Comparison of ENCODE assay signal across 8 cellular contexts in the genomic region with DNA sequence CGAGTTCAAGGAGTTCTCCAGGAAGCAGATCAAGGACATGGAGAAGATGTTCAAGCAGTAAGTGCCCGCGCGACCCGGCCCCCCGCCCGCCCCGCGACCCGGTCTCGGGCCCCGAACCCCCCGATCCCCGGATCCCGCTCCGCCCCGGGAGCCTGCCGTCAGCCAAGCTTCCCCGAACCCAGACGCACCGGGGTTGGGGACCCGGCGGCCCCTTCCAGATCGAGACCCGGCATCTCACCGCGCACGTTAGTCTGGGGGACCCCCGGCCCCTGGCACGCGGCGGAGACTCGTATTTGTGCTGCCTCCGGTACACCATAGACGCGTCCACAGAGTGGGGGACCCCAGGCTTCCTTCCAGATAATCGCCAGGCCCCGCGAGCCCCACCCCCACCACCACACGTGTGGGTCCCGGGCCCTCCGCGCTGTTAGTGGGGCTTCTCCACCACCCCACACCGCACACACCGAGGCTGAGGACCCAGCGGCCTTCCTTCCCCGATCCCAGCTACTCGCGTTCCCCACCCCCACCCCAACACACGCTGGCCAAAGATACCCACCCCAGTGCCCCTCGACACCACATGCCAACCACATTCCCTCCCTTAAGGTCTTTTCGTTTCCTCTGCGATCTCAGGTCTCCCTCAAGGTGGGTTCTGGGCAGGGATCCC. TPM values are rescaled to one million over a fixed set of nuclear protein-coding genes. Genes with fewer than 3 reads are reported as not detected.
DNase-seq lines count a peak whose midpoint lies in the region; ATAC-seq and TF ChIP-seq lines count a peak whose summit lies in the region.

No MANE protein-coding gene starts in this region.

- peak overlapping the region; percentile 94 to 99 (median 99) for H3K4me2 ChIP-seq in BLaER1 treated with 17β-estradiol and CSF1 and Interleukin-3, amounts not matched to agents 10 nM and 100 nM
- H3K4me2 ChIP-seq in mesenchymal stem cell (ENCODE audit: low read length, poor library complexity, severe bottlenecking), result peak overlapping the region; percentile 92

- in situ Hi-C loops in astrocyte of the spinal cord (cut with HindIII; ENCODE audit: low sequenced_read_pairs), result loop anchor here (10.0 kb wide), 1 partner anchor 86 kb away; no protein-coding TSS in a partner anchor

- H4K91ac ChIP-seq in mesenchymal stem cell (ENCODE audit: low read length), result peak overlapping the region; percentile 64

- peak overlapping the region; percentile 78 to 92 for H3K14ac ChIP-seq in mesenchymal stem cell (ENCODE audit: low read length in 2 of 2)

- 4% methylated on average over 52 of the region's 53 CpGs for WGBS in mesenchymal stem cell

- H2AFZ ChIP-seq in mesenchymal stem cell (ENCODE audit: low read depth, low read length), result peak overlapping the region; percentile 96

- H3K79me1 ChIP-seq in mesenchymal stem cell (replicated peaks; ENCODE audit: low read length, poor library complexity, severe bottlenecking), result peaks cover 32% of the 10 kb centered on the region

- H3K9ac ChIP-seq in BLaER1 treated with 17β-estradiol and CSF1 and Interleukin-3, amounts not matched to agents 10 nM and 100 nM, result peak overlapping the region; percentile 91 to 100 (median 97)
- peak overlapping the region; percentile 92 for H3K9ac ChIP-seq in mesenchymal stem cell (ENCODE audit: low read length)

- peak overlapping the region; percentile 83 to 99 (median 93) for H3K27ac ChIP-seq in BLaER1 treated with 17β-estradiol and CSF1 and Interleukin-3, amounts not matched to agents 10 nM and 100 nM
- H3K27ac ChIP-seq in mesenchymal stem cell (ENCODE audit: low read length, poor library complexity, severe bottlenecking) (no peak overlapping the region), vagina (peak overlapping the region; percentile 93)

- peak overlapping the region; percentile 85 to 98 for H3K18ac ChIP-seq in mesenchymal stem cell (ENCODE audit: low read depth in 1 of 2, low read length in 2 of 2)

- H3K27me3 ChIP-seq in BLaER1 treated with 17β-estradiol and CSF1 and Interleukin-3, amounts not matched to agents 10 nM and 100 nM, result peaks cover 0 to 17% (median 8%) of the 10 kb centered on the region in 11 experiments; a peak in 8 of 22 replicates
- H3K27me3 ChIP-seq in mesenchymal stem cell (ENCODE audit: control insufficient read depth in 1 of 2, insufficient read depth in 1 of 2, low read length in 2 of 2), result peaks cover 0 to 7% of the 10 kb centered on the region in 2 experiments
- no peaks in the 10 kb centered on the region for H3K27me3 ChIP-seq in vagina

- H3K4me3 ChIP-seq in BLaER1 treated with 17β-estradiol and CSF1 and Interleukin-3, amounts not matched to agents 10 nM and 100 nM, result peak overlapping the region; percentile 73 to 99 (median 94)
- H3K4me3 ChIP-seq in astrocyte of the spinal cord (ENCODE audit: low read depth, low read length) (peak overlapping the region; percentile 84), mesenchymal stem cell (ENCODE audit: insufficient read depth in 1 of 2, low read depth in 1 of 2, low read length in 2 of 2) (peak overlapping the region; percentile 84 to 91), vagina (peak overlapping the region; percentile 69 to 81)

- no peak for TF ChIP-seq POLR2A in vagina (IDR thresholded peaks at IDR 0.05)

- peaks cover 30 to 46% (median 38%) of the 10 kb centered on the region in 11 experiments; a peak in 21 of 22 replicates for H4K20me1 ChIP-seq in BLaER1 treated with 17β-estradiol and CSF1 and Interleukin-3, amounts not matched to agents 10 nM and 100 nM

- H2BK120ac ChIP-seq in mesenchymal stem cell (ENCODE audit: low read depth, low read length), result peak overlapping the region; percentile 64

- H3K23ac ChIP-seq in mesenchymal stem cell (ENCODE audit: low read length in 2 of 2), result peak overlapping the region in 1 of 2 experiments; percentile 81

- DNase-seq in astrocyte of the spinal cord (ENCODE audit: low read depth, low spot score) (no peak), mesenchymal stem cell (no peak), vagina (ENCODE audit: extremely low spot score in 2 of 2) (no peak), NCI-H446 treated with DMSO at 0.1 percent for 48 hours (lab: John Stamatoyannopoulos, UW) (no peak)

- H2BK12ac ChIP-seq in mesenchymal stem cell (ENCODE audit: low read length in 2 of 2), result peak overlapping the region in 1 of 2 experiments; percentile 60

- H3K4me1 ChIP-seq in BLaER1 treated with 17β-estradiol and CSF1 and Interleukin-3, amounts not matched to agents 10 nM and 100 nM, result peaks cover 31 to 44% (median 42%) of the 10 kb centered on the region in 10 experiments
- H3K4me1 ChIP-seq in mesenchymal stem cell (ENCODE audit: control insufficient read depth, insufficient read depth, low read depth, low read length) (peaks cover 25% of the 10 kb centered on the region), vagina (peaks cover 68% of the 10 kb centered on the region)

- TF ChIP-seq CTCF in astrocyte of the spinal cord (IDR thresholded peaks at IDR 0.05; ENCODE audit: low read depth, low read length) (no peak), vagina (IDR thresholded peaks at IDR 0.05) (no peak)

- peak overlapping the region; percentile 82 for H2BK15ac ChIP-seq in mesenchymal stem cell (ENCODE audit: low read depth, poor library complexity, severe bottlenecking)

- H4K8ac ChIP-seq in mesenchymal stem cell (ENCODE audit: low read length), result peak overlapping the region; percentile 61

- H3K4ac ChIP-seq in mesenchymal stem cell (ENCODE audit: low read depth in 1 of 2, low read length in 2 of 2), result peak overlapping the region; percentile 54 to 93

- H2AK5ac ChIP-seq in mesenchymal stem cell (ENCODE audit: low read length, severe bottlenecking), result no peak overlapping the region

- ATAC-seq in HG02852 (IDR thresholded peaks at IDR 0.05; ENCODE audit: unreplicated experiment) (peak; percentile 6), GM21737 (IDR thresholded peaks at IDR 0.05; ENCODE audit: unreplicated experiment) (no peak), HG03108 (IDR thresholded peaks at IDR 0.05; ENCODE audit: unreplicated experiment) (no peak)

- H3K36me3 ChIP-seq in BLaER1 treated with 17β-estradiol and CSF1 and Interleukin-3, amounts not matched to agents 10 nM and 100 nM, result peaks cover 20 to 35% (median 34%) of the 10 kb centered on the region in 11 experiments
- H3K36me3 ChIP-seq in mesenchymal stem cell (ENCODE audit: control insufficient read depth in 1 of 2, insufficient read depth in 2 of 2, low read depth in 1 of 2, low read length in 2 of 2), result peaks cover 3 to 6% of the 10 kb centered on the region in 2 experiments
- no peaks in the 10 kb centered on the region for H3K36me3 ChIP-seq in vagina

- H3K9me3 ChIP-seq in BLaER1 treated with 17β-estradiol and CSF1 and Interleukin-3, amounts not matched to agents 10 nM and 100 nM (replicated peaks in 1 of 11), result no peaks in the 10 kb centered on the region
- no peaks in the 10 kb centered on the region for H3K9me3 ChIP-seq in mesenchymal stem cell (ENCODE audit: control insufficient read depth, low read length)
- no peaks in the 10 kb centered on the region for H3K9me3 ChIP-seq in vagina

- no peak overlapping the region for H2BK5ac ChIP-seq in mesenchymal stem cell (ENCODE audit: low read depth, low read length, poor library complexity, severe bottlenecking)

- intact Hi-C loops in vagina (cut with DNase I), result no loop called here

RNA-seq across cellular contexts. Expression of a gene that starts 0.7 kb away (rescaled TPM):
- 46.3 TPM for polyA plus RNA-seq in mesenchymal stem cell (2013, experiment 1 of 2)
- 45.6 TPM for polyA plus RNA-seq in mesenchymal stem cell (2013, experiment 2 of 2)
- total RNA-seq in vagina, result 57.2 TPM

RNA-seq across cellular contexts. Expression of a gene that starts 27.9 kb away (rescaled TPM):
- polyA plus RNA-seq in mesenchymal stem cell (2013, experiment 1 of 2), result 0.08 TPM
- polyA plus RNA-seq in mesenchymal stem cell (2013, experiment 2 of 2), result not detected
- total RNA-seq in vagina, result not detected

RNA-seq across cellular contexts. Expression of a gene that starts 46.2 kb away (rescaled TPM):
- not detected for polyA plus RNA-seq in mesenchymal stem cell (2013, experiment 1 of 2)
- polyA plus RNA-seq in mesenchymal stem cell (2013, experiment 2 of 2), result not detected
- total RNA-seq in vagina, result not detected
